In the genomic region with DNA sequence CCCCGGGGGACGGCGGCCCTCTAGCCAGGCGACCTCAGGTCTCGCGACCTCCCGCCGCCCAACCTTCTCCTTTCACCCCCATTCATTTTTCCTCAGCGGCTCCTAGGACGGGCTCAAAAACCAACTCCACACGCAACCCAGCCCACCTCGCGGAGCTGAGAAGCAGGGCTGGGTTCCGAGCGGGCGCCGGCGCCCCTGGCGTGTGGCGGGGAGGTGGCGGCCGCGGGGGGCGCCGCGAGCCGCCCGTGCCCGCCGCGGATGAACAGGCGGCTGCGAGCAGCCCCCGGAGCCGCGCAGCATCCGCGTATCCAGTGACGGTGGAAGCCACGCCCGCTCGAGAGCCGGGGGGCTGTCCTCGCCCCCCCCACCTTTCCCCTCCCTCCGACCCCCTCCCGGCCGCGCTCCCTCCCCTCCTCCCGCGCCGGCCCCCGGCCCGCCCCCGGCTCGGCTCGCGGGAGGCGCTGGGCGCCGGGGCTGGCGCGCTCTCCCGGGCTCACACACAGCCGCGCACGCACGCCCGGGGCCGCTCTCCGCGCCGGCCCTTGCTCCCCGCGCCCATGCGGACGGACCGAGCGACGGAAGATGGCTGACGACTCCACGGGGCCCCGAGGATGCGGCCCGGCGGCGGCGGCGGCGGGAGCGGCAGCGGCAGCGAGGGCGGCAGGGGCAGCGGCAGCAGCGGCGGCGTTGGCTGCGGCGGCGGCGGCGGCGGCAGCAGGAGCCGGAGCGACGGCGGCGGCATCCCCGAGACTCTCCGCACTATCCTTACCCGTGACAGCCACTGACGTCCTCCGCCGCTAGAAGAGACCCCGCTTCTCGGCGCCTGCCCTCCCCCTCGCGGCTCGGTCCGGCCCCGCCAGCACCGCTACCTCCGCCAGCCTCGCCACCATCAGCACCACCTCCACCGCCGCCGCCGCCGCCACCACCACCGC, we compare ENCODE assay signal across 8 cellular contexts. TPM values are rescaled to one million over a fixed set of nuclear protein-coding genes. Genes with fewer than 3 reads are reported as not detected.
DNase-seq lines count a peak whose midpoint lies in the region; ATAC-seq and TF ChIP-seq lines count a peak whose summit lies in the region.

A gene with protein sequence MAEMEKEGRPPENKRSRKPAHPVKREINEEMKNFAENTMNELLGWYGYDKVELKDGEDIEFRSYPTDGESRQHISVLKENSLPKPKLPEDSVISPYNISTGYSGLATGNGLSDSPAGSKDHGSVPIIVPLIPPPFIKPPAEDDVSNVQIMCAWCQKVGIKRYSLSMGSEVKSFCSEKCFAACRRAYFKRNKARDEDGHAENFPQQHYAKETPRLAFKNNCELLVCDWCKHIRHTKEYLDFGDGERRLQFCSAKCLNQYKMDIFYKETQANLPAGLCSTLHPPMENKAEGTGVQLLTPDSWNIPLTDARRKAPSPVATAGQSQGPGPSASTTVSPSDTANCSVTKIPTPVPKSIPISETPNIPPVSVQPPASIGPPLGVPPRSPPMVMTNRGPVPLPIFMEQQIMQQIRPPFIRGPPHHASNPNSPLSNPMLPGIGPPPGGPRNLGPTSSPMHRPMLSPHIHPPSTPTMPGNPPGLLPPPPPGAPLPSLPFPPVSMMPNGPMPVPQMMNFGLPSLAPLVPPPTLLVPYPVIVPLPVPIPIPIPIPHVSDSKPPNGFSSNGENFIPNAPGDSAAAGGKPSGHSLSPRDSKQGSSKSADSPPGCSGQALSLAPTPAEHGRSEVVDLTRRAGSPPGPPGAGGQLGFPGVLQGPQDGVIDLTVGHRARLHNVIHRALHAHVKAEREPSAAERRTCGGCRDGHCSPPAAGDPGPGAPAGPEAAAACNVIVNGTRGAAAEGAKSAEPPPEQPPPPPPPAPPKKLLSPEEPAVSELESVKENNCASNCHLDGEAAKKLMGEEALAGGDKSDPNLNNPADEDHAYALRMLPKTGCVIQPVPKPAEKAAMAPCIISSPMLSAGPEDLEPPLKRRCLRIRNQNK (plus strand): TSS at position 482 of the 932 bp plus-strand sequence. CDS start 500 bp downstream, outside the sequence.

- peaks cover 17% of the 10 kb centered on the region for H3K4me1 Mint-ChIP-seq in activated naive CD8-positive, alpha-beta T cell (ENCODE audit: low read depth)

- H3K36me3 Mint-ChIP-seq in activated naive CD8-positive, alpha-beta T cell: no peaks in the 10 kb centered on the region

- ATAC-seq in HG03442 (IDR thresholded peaks at IDR 0.05; ENCODE audit: unreplicated experiment) (peak; percentile 44), omental fat pad (ENCODE audit: low FRiP score) (peak; percentile 57), GM21825 (IDR thresholded peaks at IDR 0.05; ENCODE audit: unreplicated experiment) (no peak), GM21737 (IDR thresholded peaks at IDR 0.05; ENCODE audit: unreplicated experiment) (no peak)

- peak within 1 kb of the TSS; percentile 92 for H3K4me3 Mint-ChIP-seq in activated naive CD8-positive, alpha-beta T cell

- H3K9me3 Mint-ChIP-seq in activated naive CD8-positive, alpha-beta T cell (ENCODE audit: low read depth): no peaks in the 10 kb centered on the region

- H3K27me3 Mint-ChIP-seq in activated naive CD8-positive, alpha-beta T cell: peaks cover 27% of the 10 kb centered on the region

- H3K27ac Mint-ChIP-seq in activated naive CD8-positive, alpha-beta T cell: peak within 1 kb of the TSS; percentile 38

- intact Hi-C loops in cardiac septum (cut with DNase I): loop anchor here (2.0 to 10.0 kb wide), 4 partner anchors 31 to 375 kb away; a partner anchor contains a TSS

- TF ChIP-seq CTCF in GM12874 (IDR thresholded peaks at IDR 0.05; ENCODE audit: insufficient read depth, low read depth, low read length) (0 out of 2 replicates have a peak, but pooled peaks have one; percentile 12), omental fat pad (IDR thresholded peaks at IDR 0.05) (no peak)

- peak; percentile 74 for DNase-seq in RKO (ENCODE audit: low spot score)
- peak; percentile 84 for DNase-seq in cardiac septum (ENCODE audit: low spot score)
- DNase-seq in omental fat pad (ENCODE audit: low spot score): no peak

RNA-seq across cellular contexts. Expression of the gene that starts here (rescaled TPM):
- 28.7 TPM for total RNA-seq in cardiac septum
- total RNA-seq in omental fat pad: 1 to 10 TPM; 1.9 to 9.6 (median 4.0) TPM

Comparison
In these comparisons a context has a peak if more than half of its experiments do, and no peak if none do; other contexts are left out.
1. ATAC-seq: peak in HG03442 (single experiment) and omental fat pad (single experiment); none in GM21825 (single experiment) and GM21737 (single experiment).